ENCODE assay signal across 23 cellular contexts in genomic region chr7:16035392-16035791, GRCh38.
DNase-seq lines count a peak whose midpoint lies in the region; ATAC-seq, FAIRE-seq and TF ChIP-seq lines count a peak whose summit lies in the region.
"Had no signal": no experiment of that assay in that cellular context is flagged by ENCODE, and none has a peak within 500 bp of the region (broad histone marks: within the 10 kb centered on the region; RNA-seq: fewer than 3 reads in every experiment).

No MANE protein-coding gene starts in this region.

- FAIRE-seq in A549 (lab: Jason Lieb, UNC), result no peak
- FAIRE-seq: A204.1, GM12892, H1 had no signal

- intact Hi-C loops in testis (cut with DNase I; ENCODE audit: low total_unique reads), result no loop called here

- DNase-seq in NCI-H1105 treated with DMSO at 0.1 percent for 48 hours (lab: John Stamatoyannopoulos, UW) (peak; percentile 36), NCI-H1105 (lab: John Stamatoyannopoulos, UW) (no peak), A549 (ENCODE audit: low read depth in 1 of 2, low spot score in 1 of 2) (no peak), T-helper 17 cell (no peak), testis (no peak), GF-D8 (lab: John Stamatoyannopoulos, UW) (no peak)
- DNase-seq: ACHN; AML-193; CD4-positive, alpha-beta T cell; CD8-positive, alpha-beta memory T cell; DMS53; DMS79 treated with DMSO at 0.1 percent for 48 hours; GM23248 had no signal

- no peaks in the 10 kb centered on the region for H3K27me3 ChIP-seq in testis
- H3K27me3 ChIP-seq: BE2C; BLaER1 treated with 17β-estradiol and CSF1 and Interleukin-3, amounts not matched to agents 10 nM and 100 nM had no signal

- H3K4me1 ChIP-seq in A549 (no peaks in the 10 kb centered on the region), testis (no peaks in the 10 kb centered on the region)
- H3K4me1 ChIP-seq: BE2C had no signal

- no peak overlapping the region for H3K27ac ChIP-seq in A549
- no peak overlapping the region for H3K27ac ChIP-seq in testis
- H3K27ac ChIP-seq: 22Rv1; BLaER1 treated with 17β-estradiol and CSF1 and Interleukin-3, amounts not matched to agents 10 nM and 100 nM; GM23248 had no signal

- no peak for TF ChIP-seq EP300 in A549 (IDR thresholded peaks at IDR 0.05)

- H3K36me3 Mint-ChIP-seq in T-helper 17 cell (ENCODE audit: low read depth), result peaks cover 2% of the 10 kb centered on the region
- H3K36me3 Mint-ChIP-seq: CD14-positive monocyte; CD8-positive, alpha-beta memory T cell had no signal

- WGBS in A549 (ENCODE audit: missing lambda C conversion rate), result 16% methylated on average over 1 of the region's 1 CpG
- 43 to 71% methylated on average over 1 of the region's 1 CpG for WGBS in testis, 2 donors

- POLR2A ChIA-PET in A549 (lab: Yijun Ruan, JAX), result no interaction called here

- H3K9me3 ChIP-seq in A549 (no peaks in the 10 kb centered on the region), T-helper 17 cell (ENCODE audit: control insufficient read depth, low read length, poor library complexity, severe bottlenecking) (no peaks in the 10 kb centered on the region), testis (no peaks in the 10 kb centered on the region)
- H3K9me3 ChIP-seq: BE2C had no signal

- CTCF ChIA-PET in A549 (lab: Yijun Ruan, JAX), result interaction anchor here (1.2 kb wide), 1 partner anchor 10 kb away, joined by 4 read pairs; no protein-coding TSS in a partner anchor

- no peaks in the 10 kb centered on the region for H3K4me1 Mint-ChIP-seq in T-helper 17 cell
- H3K4me1 Mint-ChIP-seq: CD14-positive monocyte; CD8-positive, alpha-beta memory T cell had no signal

- no peak overlapping the region for H3K4me3 ChIP-seq in A549
- peak overlapping the region; percentile 9 to 27 for H3K4me3 ChIP-seq in testis
- H3K4me3 ChIP-seq: BLaER1 treated with 17β-estradiol and CSF1 and Interleukin-3, amounts not matched to agents 10 nM and 100 nM; GM23248 had no signal

- no peak for TF ChIP-seq RAD21 in A549 (conservative IDR thresholded peaks at IDR 0.05 in 1 of 2, IDR thresholded peaks at IDR 0.05 in 1 of 2)

- TF ChIP-seq CTCF in A549 (IDR thresholded peaks at IDR 0.05), result no peak
- no peak for TF ChIP-seq CTCF in testis (IDR thresholded peaks at IDR 0.05)

- H3K27ac Mint-ChIP-seq in T-helper 17 cell, result peak overlapping the region; percentile 6
- H3K27ac Mint-ChIP-seq: CD4-positive, alpha-beta T cell; CD8-positive, alpha-beta memory T cell had no signal

- no peak overlapping the region for H3K4me2 ChIP-seq in A549

- TF ChIP-seq POLR2A in A549 (IDR thresholded peaks at IDR 0.05; ENCODE audit: low read length) (no peak), testis (IDR thresholded peaks at IDR 0.05) (no peak)

- H3K4me3 Mint-ChIP-seq in T-helper 17 cell, result no peak overlapping the region
- H3K4me3 Mint-ChIP-seq: CD14-positive monocyte; CD4-positive, alpha-beta T cell; CD8-positive, alpha-beta memory T cell; H9 had no signal

- ATAC-seq in A549, result no peak
- ATAC-seq in T-helper 17 cell, result no peak
- ATAC-seq in GM19452 (IDR thresholded peaks at IDR 0.05; ENCODE audit: unreplicated experiment), result no peak
- ATAC-seq: HCT116 had no signal

- peaks cover 2% of the 10 kb centered on the region for H3K27me3 Mint-ChIP-seq in T-helper 17 cell
- H3K27me3 Mint-ChIP-seq: CD4-positive, alpha-beta T cell had no signal

- H3K36me3 ChIP-seq in testis (ENCODE audit: low read depth, missing control alignments), result no peaks in the 10 kb centered on the region
- H3K36me3 ChIP-seq: BE2C; BLaER1 treated with 17β-estradiol and CSF1 and Interleukin-3, amounts not matched to agents 10 nM and 100 nM had no signal

TF ChIP-seq in A549, 52 proteins besides CTCF, POLR2A, EP300 and RAD21:
- TF ChIP-seq MAFK (IDR thresholded peaks at IDR 0.05; ENCODE audit: partially characterized antibody), result peak; percentile 69
- TF ChIP-seq HOXB5 (CRISPR knock-in tag; IDR thresholded peaks at IDR 0.05), result no peak
